18 cellular contexts compared by ENCODE assay signal in genomic region chr6:6393069-6393529, GRCh38.
DNase-seq lines count a peak whose midpoint lies in the region; ATAC-seq and TF ChIP-seq lines count a peak whose summit lies in the region.
"Had no signal": no experiment of that assay in that cellular context is flagged by ENCODE, and none has a peak within 500 bp of the region (broad histone marks: within the 10 kb centered on the region; RNA-seq: fewer than 3 reads in every experiment).

No MANE protein-coding gene starts in this region.

- no peaks in the 10 kb centered on the region for H3K9me3 Mint-ChIP-seq in activated naive CD4-positive, alpha-beta T cell treated with anti-CD3 and anti-CD28 coated beads, Interleukin-2, amount 10 ng/mL, durations not matched to agents 7 days and 5 days
- H3K9me3 Mint-ChIP-seq: activated naive CD4-positive, alpha-beta T cell treated with anti-CD3 and anti-CD28 coated beads, Interleukin-2, amount 50 U/mL, for 24 hours had no signal

- no peak for DNase-seq in activated naive CD4-positive, alpha-beta T cell treated with anti-CD3 and anti-CD28 coated beads, Interleukin-2, amount 10 ng/mL, durations not matched to agents 7 days and 5 days
- DNase-seq in stimulated activated naive CD4-positive, alpha-beta T cell treated with Interleukin-2 at 50 U/mL for 16 hours (lab: John Stamatoyannopoulos, UW): no peak
- no peak for DNase-seq in stomach
- DNase-seq in activated naive CD4-positive, alpha-beta T cell (lab: John Stamatoyannopoulos, UW): no peak
- DNase-seq: ACHN; DMS153; islet precursor cell; NCI-H526; psoas muscle; Right ventricle myocardium superior; stimulated activated CD4-positive, alpha-beta T cell treated with anti-CD3 and anti-CD28 coated beads, Interleukin-2, amount 100 ng/mL, for 48 hours; stimulated activated naive CD8-positive, alpha-beta T cell treated with anti-CD3 and anti-CD28 coated beads, Interleukin-15, Interleukin-2, amounts not matched to agents 100 U/mL and 50 U/mL, for 24 hours had no signal

- CTCF ChIA-PET in activated naive CD4-positive, alpha-beta T cell treated with anti-CD3 and anti-CD28 coated beads, Interleukin-2, amount 10 ng/mL, durations not matched to agents 7 days and 5 days (lab: Charles Lee): no interaction called here

- TF ChIP-seq CTCF in stomach (IDR thresholded peaks at IDR 0.05): no peak

- H3K9me3 ChIP-seq in stomach: no peaks in the 10 kb centered on the region
- H3K9me3 ChIP-seq: psoas muscle had no signal

- H3K27me3 ChIP-seq in stomach: no peaks in the 10 kb centered on the region
- H3K27me3 ChIP-seq: cardiac muscle cell had no signal

- H3K27ac ChIP-seq in stomach: no peak overlapping the region
- H3K27ac ChIP-seq: cardiac muscle cell, psoas muscle had no signal

- H3K4me1 ChIP-seq in stomach: no peaks in the 10 kb centered on the region
- H3K4me1 ChIP-seq: psoas muscle had no signal

- H3K4me3 Mint-ChIP-seq in activated naive CD4-positive, alpha-beta T cell treated with anti-CD3 and anti-CD28 coated beads, Interleukin-2, amount 10 ng/mL, durations not matched to agents 7 days and 5 days: no peak overlapping the region
- H3K4me3 Mint-ChIP-seq: activated naive CD4-positive, alpha-beta T cell treated with anti-CD3 and anti-CD28 coated beads, Interleukin-2, amount 50 U/mL, for 24 hours had no signal

- H3K4me1 Mint-ChIP-seq in activated naive CD4-positive, alpha-beta T cell treated with anti-CD3 and anti-CD28 coated beads, Interleukin-2, amount 10 ng/mL, durations not matched to agents 7 days and 5 days: no peaks in the 10 kb centered on the region
- H3K4me1 Mint-ChIP-seq: activated naive CD4-positive, alpha-beta T cell treated with anti-CD3 and anti-CD28 coated beads, Interleukin-2, amount 50 U/mL, for 24 hours had no signal

- no peak overlapping the region for H3K27ac Mint-ChIP-seq in activated naive CD4-positive, alpha-beta T cell treated with anti-CD3 and anti-CD28 coated beads, Interleukin-2, amount 10 ng/mL, durations not matched to agents 7 days and 5 days
- H3K27ac Mint-ChIP-seq: activated naive CD4-positive, alpha-beta T cell treated with anti-CD3 and anti-CD28 coated beads, Interleukin-2, amount 50 U/mL, for 24 hours had no signal

- no peak overlapping the region for H3K4me3 ChIP-seq in stomach
- H3K4me3 ChIP-seq: cardiac muscle cell, psoas muscle had no signal

- no peaks in the 10 kb centered on the region for H3K36me3 Mint-ChIP-seq in activated naive CD4-positive, alpha-beta T cell treated with anti-CD3 and anti-CD28 coated beads, Interleukin-2, amount 10 ng/mL, durations not matched to agents 7 days and 5 days
- H3K36me3 Mint-ChIP-seq: activated naive CD4-positive, alpha-beta T cell treated with anti-CD3 and anti-CD28 coated beads, Interleukin-2, amount 50 U/mL, for 24 hours had no signal

- TF ChIP-seq EP300 in stomach (IDR thresholded peaks at IDR 0.05): no peak

- H3K27me3 Mint-ChIP-seq in activated naive CD4-positive, alpha-beta T cell treated with anti-CD3 and anti-CD28 coated beads, Interleukin-2, amount 10 ng/mL, durations not matched to agents 7 days and 5 days: peaks cover 26% of the 10 kb centered on the region

- intact Hi-C loops in stomach (cut with DNase I; ENCODE audit: low total_unique reads): no loop called here

- H3K36me3 ChIP-seq in stomach: no peaks in the 10 kb centered on the region
- H3K36me3 ChIP-seq: cardiac muscle cell had no signal

- WGBS in stomach, 5 donors: 70 to 74% (median 72%) methylated on average over 6 of the region's 6 CpGs

- TF ChIP-seq POLR2A in stomach (IDR thresholded peaks at IDR 0.05): no peak

- ATAC-seq in GM18498 (IDR thresholded peaks at IDR 0.05; ENCODE audit: unreplicated experiment): peak; percentile 17
- peak; percentile 25 for ATAC-seq in GM19467 (IDR thresholded peaks at IDR 0.05; ENCODE audit: unreplicated experiment)
- peak; percentile 18 for ATAC-seq in HG02885 (IDR thresholded peaks at IDR 0.05; ENCODE audit: poor library complexity, unreplicated experiment)
- ATAC-seq in HG03520 (IDR thresholded peaks at IDR 0.05; ENCODE audit: unreplicated experiment): peak; percentile 20
- ATAC-seq: psoas muscle; stimulated activated naive CD8-positive, alpha-beta T cell treated with anti-CD3 and anti-CD28 coated beads, Interleukin-15, Interleukin-2, amounts not matched to agents 100 U/mL and 50 U/mL, for 24 hours had no signal
